ENCODE assay signal across 14 cellular contexts in the genomic region with DNA sequence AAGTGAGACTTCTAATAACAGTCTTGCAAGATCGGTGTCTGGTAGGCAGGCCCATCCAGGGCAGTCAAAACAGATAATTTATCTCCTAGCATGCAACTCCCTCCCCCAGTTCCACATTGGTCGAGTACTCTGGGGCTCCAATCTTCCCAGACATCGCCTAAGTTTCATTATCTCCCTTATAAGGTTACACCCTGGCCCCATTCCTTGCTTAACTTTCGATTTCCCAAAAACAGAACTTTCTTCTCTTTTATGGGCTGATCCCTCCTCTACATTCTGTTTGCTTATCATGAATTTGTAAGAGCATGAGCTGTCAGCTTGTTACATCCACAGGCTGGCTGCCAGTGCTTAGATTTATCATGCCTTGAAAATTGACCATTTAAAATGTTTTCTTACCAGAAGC.
DNase-seq lines count a peak whose midpoint lies in the region; ATAC-seq, FAIRE-seq and TF ChIP-seq lines count a peak whose summit lies in the region.
"Had no signal": no experiment of that assay in that cellular context is flagged by ENCODE, and none has a peak within 500 bp of the region (broad histone marks: within the 10 kb centered on the region; RNA-seq: fewer than 3 reads in every experiment).

No MANE protein-coding gene starts in this region.

- H3F3A ChIP-seq in smooth muscle cell (ENCODE audit: low read depth): no peaks in the 10 kb centered on the region

- no peak overlapping the region for H3K27ac ChIP-seq in keratinocyte (ENCODE audit: control insufficient read depth, insufficient read depth, low read length)
- no peak overlapping the region for H3K27ac ChIP-seq in smooth muscle cell (ENCODE audit: low read depth)
- H3K27ac ChIP-seq: epithelial cell of prostate had no signal

- peak overlapping the region; percentile 60 for H3K4me3 ChIP-seq in adipocyte (ENCODE audit: low read length)
- no peak overlapping the region for H3K4me3 ChIP-seq in keratinocyte (ENCODE audit: control insufficient read depth in 2 of 3, extremely low read depth in 1 of 3, insufficient read depth in 2 of 3, low read depth in 1 of 3, low read length in 3 of 3)
- peak overlapping the region; percentile 42 for H3K4me3 ChIP-seq in smooth muscle cell
- H3K4me3 ChIP-seq: HAP-1 had no signal

- no peaks in the 10 kb centered on the region for H3K9me1 ChIP-seq in keratinocyte (ENCODE audit: control insufficient read depth, extremely low read depth, insufficient read depth, low read length)

- 17% methylated on average over 4 of the region's 4 CpGs for WGBS in smooth muscle cell (ENCODE audit: low lambda C conversion rate)

- no peak overlapping the region for H3K27ac Mint-ChIP-seq in activated CD4-positive, alpha-beta T cell treated with anti-CD3 and anti-CD28 coated beads, Interleukin-2, amount 10 ng/mL, durations not matched to agents 7 days and 5 days
- H3K27ac Mint-ChIP-seq: activated CD4-positive, alpha-beta T cell treated with anti-CD3 and anti-CD28 coated beads, Interleukin-2, amount 10 ng/mL, durations not matched to agents 24 days and 14 days; activated naive CD8-positive, alpha-beta T cell had no signal

- H3K4me1 ChIP-seq in adipocyte (ENCODE audit: control insufficient read depth, insufficient read depth, low read length) (peaks cover 7% of the 10 kb centered on the region), keratinocyte (ENCODE audit: control insufficient read depth, extremely low read depth, insufficient read depth, low read length) (no peaks in the 10 kb centered on the region), smooth muscle cell (ENCODE audit: low read depth) (no peaks in the 10 kb centered on the region)
- H3K4me1 ChIP-seq: HAP-1 had no signal

- H2AFZ ChIP-seq in keratinocyte (ENCODE audit: control insufficient read depth, low read length): peak overlapping the region; percentile 71
- H2AFZ ChIP-seq in smooth muscle cell (ENCODE audit: low read depth): peak overlapping the region; percentile 84

- TF ChIP-seq CTCF in keratinocyte (optimal IDR thresholded peaks at IDR 0.05 in 1 of 3, IDR thresholded peaks at IDR 0.05 in 1 of 3, conservative IDR thresholded peaks at IDR 0.05 in 1 of 3; ENCODE audit: extremely low read depth in 1 of 3, insufficient read depth in 2 of 3, low read length in 3 of 3) (no peak), smooth muscle cell (IDR thresholded peaks at IDR 0.05; ENCODE audit: borderline replicate concordance, insufficient read depth, poor library complexity, severe bottlenecking) (no peak)

- no peaks in the 10 kb centered on the region for H3K9me3 ChIP-seq in adipocyte (ENCODE audit: control insufficient read depth, low read length)
- H3K9me3 ChIP-seq in keratinocyte (ENCODE audit: control insufficient read depth, low read depth, low read length): no peaks in the 10 kb centered on the region
- H3K9me3 ChIP-seq in smooth muscle cell (replicated peaks; ENCODE audit: low read depth): no peaks in the 10 kb centered on the region
- H3K9me3 ChIP-seq: HAP-1 had no signal

- H3K27me3 Mint-ChIP-seq in activated CD4-positive, alpha-beta T cell treated with anti-CD3 and anti-CD28 coated beads, Interleukin-2, amount 10 ng/mL, durations not matched to agents 7 days and 5 days: no peaks in the 10 kb centered on the region
- H3K27me3 Mint-ChIP-seq: activated CD4-positive, alpha-beta T cell treated with anti-CD3 and anti-CD28 coated beads, Interleukin-2, amount 10 ng/mL, durations not matched to agents 24 days and 14 days; activated naive CD8-positive, alpha-beta T cell had no signal

- peak; percentile 29 for DNase-seq in M059J (ENCODE audit: low read depth)
- DNase-seq in adipocyte (ENCODE audit: low read depth): no peak
- DNase-seq in keratinocyte (ENCODE audit: low read depth, low spot score): no peak
- no peak for DNase-seq in smooth muscle cell (lab: John Stamatoyannopoulos, UW; ENCODE audit: unreplicated experiment)
- no peak for DNase-seq in activated CD4-positive, alpha-beta T cell treated with anti-CD3 and anti-CD28 coated beads, Interleukin-2, amount 10 ng/mL, durations not matched to agents 7 days and 5 days
- DNase-seq: activated CD4-positive, alpha-beta T cell treated with anti-CD3 and anti-CD28 coated beads, Interleukin-2, amount 10 ng/mL, durations not matched to agents 24 days and 14 days; occipital lobe; T-helper 1 cell had no signal

- H3K4me2 ChIP-seq in keratinocyte (ENCODE audit: control insufficient read depth, extremely low read depth, insufficient read depth, low read depth, low read length) (peak overlapping the region; percentile 16), smooth muscle cell (peak overlapping the region; percentile 81)

- no peaks in the 10 kb centered on the region for H3K36me3 Mint-ChIP-seq in activated CD4-positive, alpha-beta T cell treated with anti-CD3 and anti-CD28 coated beads, Interleukin-2, amount 10 ng/mL, durations not matched to agents 7 days and 5 days (ENCODE audit: low read depth)
- H3K36me3 Mint-ChIP-seq: activated naive CD8-positive, alpha-beta T cell had no signal

- H3K36me3 ChIP-seq in adipocyte (ENCODE audit: control insufficient read depth, insufficient read depth, low read length, severe bottlenecking): no peaks in the 10 kb centered on the region
- H3K36me3 ChIP-seq in keratinocyte (ENCODE audit: control insufficient read depth in 2 of 2, extremely low read depth in 1 of 2, insufficient read depth in 2 of 2, low read length in 2 of 2): no peaks in the 10 kb centered on the region
- H3K36me3 ChIP-seq in smooth muscle cell (ENCODE audit: low read depth): no peaks in the 10 kb centered on the region
- H3K36me3 ChIP-seq: HAP-1 had no signal

- POLR2A ChIA-PET in activated CD4-positive, alpha-beta T cell treated with anti-CD3 and anti-CD28 coated beads, Interleukin-2, amount 10 ng/mL, durations not matched to agents 7 days and 5 days (lab: Charles Lee): no interaction called here

- ATAC-seq in HG02571 (IDR thresholded peaks at IDR 0.05; ENCODE audit: unreplicated experiment) (no peak), HG02884 (IDR thresholded peaks at IDR 0.05; ENCODE audit: unreplicated experiment) (no peak), GM21515 (IDR thresholded peaks at IDR 0.05; ENCODE audit: unreplicated experiment) (no peak)

- H3K79me2 ChIP-seq in keratinocyte (ENCODE audit: control insufficient read depth, insufficient read depth, low read length) (no peaks in the 10 kb centered on the region), smooth muscle cell (ENCODE audit: low read depth) (no peaks in the 10 kb centered on the region)

- H3K4me3 Mint-ChIP-seq in activated CD4-positive, alpha-beta T cell treated with anti-CD3 and anti-CD28 coated beads, Interleukin-2, amount 10 ng/mL, durations not matched to agents 7 days and 5 days: no peak overlapping the region
- H3K4me3 Mint-ChIP-seq: activated CD4-positive, alpha-beta T cell treated with anti-CD3 and anti-CD28 coated beads, Interleukin-2, amount 10 ng/mL, durations not matched to agents 24 days and 14 days; activated naive CD8-positive, alpha-beta T cell had no signal

- FAIRE-seq in keratinocyte (lab: Jason Lieb, UNC): no peak

- H3K27me3 ChIP-seq in adipocyte (replicated peaks; ENCODE audit: control insufficient read depth, insufficient read depth, low read length) (no peaks in the 10 kb centered on the region), keratinocyte (ENCODE audit: control insufficient read depth, extremely low read depth, insufficient read depth, low read length) (no peaks in the 10 kb centered on the region), smooth muscle cell (ENCODE audit: low read depth) (no peaks in the 10 kb centered on the region)

- H3K9ac ChIP-seq in adipocyte (ENCODE audit: low read length): peak overlapping the region; percentile 21
- no peak overlapping the region for H3K9ac ChIP-seq in keratinocyte (ENCODE audit: control insufficient read depth, extremely low read depth, insufficient read depth, low read length)
- H3K9ac ChIP-seq in smooth muscle cell (ENCODE audit: low read depth): no peak overlapping the region

- CTCF ChIA-PET in activated CD4-positive, alpha-beta T cell treated with anti-CD3 and anti-CD28 coated beads, Interleukin-2, amount 10 ng/mL, durations not matched to agents 7 days and 5 days (lab: Charles Lee): no interaction called here

- peaks cover 3% of the 10 kb centered on the region for H3K9me3 Mint-ChIP-seq in activated CD4-positive, alpha-beta T cell treated with anti-CD3 and anti-CD28 coated beads, Interleukin-2, amount 10 ng/mL, durations not matched to agents 7 days and 5 days
- H3K9me3 Mint-ChIP-seq: activated CD4-positive, alpha-beta T cell treated with anti-CD3 and anti-CD28 coated beads, Interleukin-2, amount 10 ng/mL, durations not matched to agents 24 days and 14 days had no signal

- no peaks in the 10 kb centered on the region for H3K4me1 Mint-ChIP-seq in activated CD4-positive, alpha-beta T cell treated with anti-CD3 and anti-CD28 coated beads, Interleukin-2, amount 10 ng/mL, durations not matched to agents 7 days and 5 days
- H3K4me1 Mint-ChIP-seq: activated CD4-positive, alpha-beta T cell treated with anti-CD3 and anti-CD28 coated beads, Interleukin-2, amount 10 ng/mL, durations not matched to agents 24 days and 14 days had no signal

- H4K20me1 ChIP-seq in keratinocyte (ENCODE audit: control insufficient read depth, extremely low read depth, insufficient read depth, low read length) (no peaks in the 10 kb centered on the region), smooth muscle cell (ENCODE audit: low read depth) (no peaks in the 10 kb centered on the region)

- dilution Hi-C loops in keratinocyte (cut with MboI; ENCODE audit: extremely low pct_ligation_motif_present, low sequenced_read_pairs): no loop called here

Comparison
In these comparisons a context has a peak if more than half of its experiments do, and no peak if none do; other contexts are left out.
1. H3K4me3 ChIP-seq: peak in adipocyte (single experiment) and smooth muscle cell (single experiment); none in keratinocyte (0 of 3).